Comparison of ENCODE assay signal across 1 cellular context in the genomic region with DNA sequence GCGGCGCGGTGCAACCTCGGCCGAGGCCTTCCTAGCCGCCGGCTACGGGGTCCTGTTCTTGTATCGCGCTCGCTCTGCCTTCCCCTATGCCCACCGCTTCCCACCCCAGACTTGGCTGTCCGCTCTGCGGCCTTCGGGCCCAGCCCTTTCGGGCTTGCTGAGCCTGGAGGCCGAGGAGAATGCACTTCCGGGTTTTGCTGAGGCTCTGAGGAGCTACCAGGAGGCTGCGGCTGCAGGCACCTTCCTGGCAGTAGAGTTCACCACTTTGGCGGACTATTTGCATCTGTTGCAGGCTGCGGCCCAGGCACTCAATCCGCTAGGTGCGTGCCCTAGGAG.
TF ChIP-seq lines count a peak whose summit lies in the region.

No MANE protein-coding gene starts in this region.

TF ChIP-seq in HepG2, 621 proteins besides CTCF, POLR2A, EP300 and RAD21 (continued from another document):
- TF ChIP-seq, protein P1, sequence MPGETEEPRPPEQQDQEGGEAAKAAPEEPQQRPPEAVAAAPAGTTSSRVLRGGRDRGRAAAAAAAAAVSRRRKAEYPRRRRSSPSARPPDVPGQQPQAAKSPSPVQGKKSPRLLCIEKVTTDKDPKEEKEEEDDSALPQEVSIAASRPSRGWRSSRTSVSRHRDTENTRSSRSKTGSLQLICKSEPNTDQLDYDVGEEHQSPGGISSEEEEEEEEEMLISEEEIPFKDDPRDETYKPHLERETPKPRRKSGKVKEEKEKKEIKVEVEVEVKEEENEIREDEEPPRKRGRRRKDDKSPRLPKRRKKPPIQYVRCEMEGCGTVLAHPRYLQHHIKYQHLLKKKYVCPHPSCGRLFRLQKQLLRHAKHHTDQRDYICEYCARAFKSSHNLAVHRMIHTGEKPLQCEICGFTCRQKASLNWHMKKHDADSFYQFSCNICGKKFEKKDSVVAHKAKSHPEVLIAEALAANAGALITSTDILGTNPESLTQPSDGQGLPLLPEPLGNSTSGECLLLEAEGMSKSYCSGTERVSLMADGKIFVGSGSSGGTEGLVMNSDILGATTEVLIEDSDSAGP (CRISPR knock-in tag; IDR thresholded peaks at IDR 0.05; ENCODE audit: borderline replicate concordance) = peak; percentile 40; the same call in 1 of the 2 replicates
- TF ChIP-seq ZNF329 (CRISPR knock-in tag; IDR thresholded peaks at IDR 0.05; ENCODE audit: low read depth) (no peak), PPARG (CRISPR knock-in tag; conservative IDR thresholded peaks at IDR 0.05) (no peak), ATRX (CRISPR knock-in tag; IDR thresholded peaks at IDR 0.05; ENCODE audit: borderline replicate concordance) (no peak), ZBTB26 (CRISPR knock-in tag; IDR thresholded peaks at IDR 0.05; ENCODE audit: borderline replicate concordance) (no peak), KDM4B (CRISPR knock-in tag; IDR thresholded peaks at IDR 0.05) (no peak), TAF15 (IDR thresholded peaks at IDR 0.05; ENCODE audit: low read depth, low read length, poor library complexity, severe bottlenecking) (peak; percentile 0), ZNF24 (IDR thresholded peaks at IDR 0.05) (no peak), ZBTB3 (CRISPR knock-in tag; IDR thresholded peaks at IDR 0.05; ENCODE audit: borderline replicate concordance, low read depth) (no peak), ZSCAN25 (CRISPR knock-in tag; IDR thresholded peaks at IDR 0.05) (no peak), ZNF547 (CRISPR knock-in tag; IDR thresholded peaks at IDR 0.05) (0 out of 2 replicates have a peak, but pooled peaks have one; percentile 40), TRIM24 (CRISPR knock-in tag; IDR thresholded peaks at IDR 0.05) (no peak), ZNF776 (CRISPR knock-in tag; IDR thresholded peaks at IDR 0.05) (0 out of 2 replicates have a peak, but pooled peaks have one; percentile 72), ZIK1 (CRISPR knock-in tag; IDR thresholded peaks at IDR 0.05; ENCODE audit: borderline replicate concordance, low read depth) (no peak; the same call in 1 of the 2 replicates), BORCS8-MEF2B (CRISPR knock-in tag; IDR thresholded peaks at IDR 0.05) (no peak), AGO1 (IDR thresholded peaks at IDR 0.05; ENCODE audit: low read depth, low read length, poor library complexity, severe bottlenecking) (peak; percentile 18), SNAPC4 (CRISPR knock-in tag; IDR thresholded peaks at IDR 0.05) (peak; percentile 77), NR3C1 (CRISPR knock-in tag; IDR thresholded peaks at IDR 0.05) (no peak), TCF12 (IDR thresholded peaks at IDR 0.05) (no peak), TCF12 (CRISPR knock-in tag; IDR thresholded peaks at IDR 0.05) (no peak; the same call in 1 of the 2 replicates), NR2C2 (CRISPR knock-in tag; IDR thresholded peaks at IDR 0.05; ENCODE audit: borderline replicate concordance) (peak; percentile 80)
- TF ChIP-seq, protein P2, sequence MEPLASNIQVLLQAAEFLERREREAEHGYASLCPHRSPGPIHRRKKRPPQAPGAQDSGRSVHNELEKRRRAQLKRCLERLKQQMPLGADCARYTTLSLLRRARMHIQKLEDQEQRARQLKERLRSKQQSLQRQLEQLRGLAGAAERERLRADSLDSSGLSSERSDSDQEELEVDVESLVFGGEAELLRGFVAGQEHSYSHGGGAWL (CRISPR knock-in tag; IDR thresholded peaks at IDR 0.05) = peak; percentile 72; the same call in 1 of the 2 replicates
- TF ChIP-seq, protein P3, sequence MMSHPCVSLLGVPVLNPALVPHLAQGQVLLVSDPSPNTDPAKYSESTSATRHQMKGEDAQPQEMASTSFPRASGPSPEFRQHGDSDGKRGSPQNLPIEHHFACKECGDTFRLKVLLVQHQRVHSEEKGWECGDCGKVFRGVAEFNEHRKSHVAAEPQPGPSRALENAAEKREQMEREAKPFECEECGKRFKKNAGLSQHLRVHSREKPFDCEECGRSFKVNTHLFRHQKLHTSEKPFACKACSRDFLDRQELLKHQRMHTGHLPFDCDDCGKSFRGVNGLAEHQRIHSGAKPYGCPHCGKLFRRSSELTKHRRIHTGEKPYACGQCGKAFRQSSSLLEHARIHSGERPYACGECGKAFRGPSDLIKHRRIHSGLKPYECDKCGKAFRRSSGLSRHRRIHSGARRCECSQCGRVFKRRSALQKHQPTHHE (CRISPR knock-in tag; IDR thresholded peaks at IDR 0.05; ENCODE audit: borderline replicate concordance) = peak; percentile 22; the same call in 1 of the 2 replicates
- TF ChIP-seq, protein P4, sequence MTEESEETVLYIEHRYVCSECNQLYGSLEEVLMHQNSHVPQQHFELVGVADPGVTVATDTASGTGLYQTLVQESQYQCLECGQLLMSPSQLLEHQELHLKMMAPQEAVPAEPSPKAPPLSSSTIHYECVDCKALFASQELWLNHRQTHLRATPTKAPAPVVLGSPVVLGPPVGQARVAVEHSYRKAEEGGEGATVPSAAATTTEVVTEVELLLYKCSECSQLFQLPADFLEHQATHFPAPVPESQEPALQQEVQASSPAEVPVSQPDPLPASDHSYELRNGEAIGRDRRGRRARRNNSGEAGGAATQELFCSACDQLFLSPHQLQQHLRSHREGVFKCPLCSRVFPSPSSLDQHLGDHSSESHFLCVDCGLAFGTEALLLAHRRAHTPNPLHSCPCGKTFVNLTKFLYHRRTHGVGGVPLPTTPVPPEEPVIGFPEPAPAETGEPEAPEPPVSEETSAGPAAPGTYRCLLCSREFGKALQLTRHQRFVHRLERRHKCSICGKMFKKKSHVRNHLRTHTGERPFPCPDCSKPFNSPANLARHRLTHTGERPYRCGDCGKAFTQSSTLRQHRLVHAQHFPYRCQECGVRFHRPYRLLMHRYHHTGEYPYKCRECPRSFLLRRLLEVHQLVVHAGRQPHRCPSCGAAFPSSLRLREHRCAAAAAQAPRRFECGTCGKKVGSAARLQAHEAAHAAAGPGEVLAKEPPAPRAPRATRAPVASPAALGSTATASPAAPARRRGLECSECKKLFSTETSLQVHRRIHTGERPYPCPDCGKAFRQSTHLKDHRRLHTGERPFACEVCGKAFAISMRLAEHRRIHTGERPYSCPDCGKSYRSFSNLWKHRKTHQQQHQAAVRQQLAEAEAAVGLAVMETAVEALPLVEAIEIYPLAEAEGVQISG (CRISPR knock-in tag; IDR thresholded peaks at IDR 0.05) = no peak; the same call in 1 of the 2 replicates
- TF ChIP-seq, protein P5, sequence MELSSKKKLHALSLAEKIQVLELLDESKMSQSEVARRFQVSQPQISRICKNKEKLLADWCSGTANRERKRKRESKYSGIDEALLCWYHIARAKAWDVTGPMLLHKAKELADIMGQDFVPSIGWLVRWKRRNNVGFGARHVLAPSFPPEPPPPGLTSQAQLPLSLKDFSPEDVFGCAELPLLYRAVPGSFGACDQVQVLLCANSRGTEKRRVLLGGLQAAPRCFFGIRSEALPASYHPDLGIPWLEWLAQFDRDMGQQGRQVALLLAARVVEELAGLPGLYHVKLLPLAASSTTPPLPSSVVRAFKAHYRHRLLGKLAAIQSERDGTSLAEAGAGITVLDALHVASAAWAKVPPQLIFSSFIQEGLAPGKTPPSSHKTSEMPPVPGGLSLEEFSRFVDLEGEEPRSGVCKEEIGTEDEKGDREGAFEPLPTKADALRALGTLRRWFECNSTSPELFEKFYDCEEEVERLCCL (CRISPR knock-in tag; IDR thresholded peaks at IDR 0.05; ENCODE audit: borderline replicate concordance) = 0 out of 2 replicates have a peak, but pooled peaks have one; percentile 13
